1 cellular context compared by ENCODE assay signal in the genomic region with DNA sequence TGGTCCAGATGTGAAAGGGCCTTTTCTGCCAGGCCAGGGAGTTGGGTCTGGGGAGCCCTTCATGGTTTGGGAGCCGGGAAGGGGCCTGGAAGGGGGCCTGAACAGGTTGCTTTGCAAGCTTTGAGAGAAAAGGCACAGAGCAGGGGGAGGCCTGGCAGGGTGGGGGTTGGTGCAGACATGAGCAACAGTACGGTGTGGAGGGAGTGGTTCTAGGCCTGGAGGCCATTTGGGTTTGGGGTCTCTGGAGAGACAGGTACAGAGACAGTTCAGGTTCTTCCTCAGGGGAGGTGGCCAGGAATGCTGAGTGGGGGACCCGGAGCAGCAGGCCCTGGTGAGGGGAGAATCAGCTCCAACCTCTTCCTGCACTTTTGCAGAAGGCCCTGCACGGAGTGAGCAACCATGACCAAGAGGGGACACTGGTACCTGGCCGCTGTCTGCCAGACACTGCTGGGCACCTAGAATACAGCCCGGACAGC.
TF ChIP-seq lines count a peak whose summit lies in the region.

No MANE protein-coding gene starts in this region.

TF ChIP-seq in WTC11, 78 proteins besides CTCF, POLR2A, EP300 and RAD21 (continued from another document):
- TF ChIP-seq, protein P1, sequence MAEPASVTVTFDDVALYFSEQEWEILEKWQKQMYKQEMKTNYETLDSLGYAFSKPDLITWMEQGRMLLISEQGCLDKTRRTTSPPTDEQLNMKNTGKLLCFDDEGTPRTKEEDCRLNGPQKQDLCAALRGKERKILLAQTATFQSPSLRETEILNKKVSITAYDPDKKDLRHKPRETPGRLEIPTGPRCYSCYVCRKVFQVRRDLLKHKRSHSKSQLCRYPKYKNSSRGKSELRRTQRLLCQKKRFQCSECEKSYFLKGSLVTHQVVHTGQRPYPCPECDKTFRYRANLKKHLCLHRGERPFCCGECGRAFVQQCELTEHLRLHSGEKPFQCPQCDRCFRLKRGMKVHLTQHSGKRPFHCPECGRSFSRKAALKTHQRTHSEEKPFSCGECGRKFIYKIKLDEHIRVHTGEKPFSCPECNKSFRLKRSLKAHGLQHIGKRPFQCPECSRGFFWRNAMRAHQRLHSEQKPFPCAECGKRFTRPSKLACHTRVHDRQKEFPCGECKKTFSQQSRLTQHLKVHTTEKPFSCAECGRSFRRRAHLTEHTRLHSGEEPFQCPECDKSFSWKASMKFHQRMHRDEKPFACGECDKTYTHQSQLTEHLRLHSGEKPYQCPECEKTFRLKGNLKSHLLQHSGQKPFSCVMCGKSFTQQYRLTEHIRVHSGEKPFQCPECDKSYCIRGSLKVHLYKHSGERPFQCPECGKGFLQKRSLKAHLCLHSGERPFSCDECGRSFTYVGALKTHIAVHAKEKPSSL (CRISPR knock-in tag; conservative IDR thresholded peaks at IDR 0.05): no peak
- TF ChIP-seq, protein P2, sequence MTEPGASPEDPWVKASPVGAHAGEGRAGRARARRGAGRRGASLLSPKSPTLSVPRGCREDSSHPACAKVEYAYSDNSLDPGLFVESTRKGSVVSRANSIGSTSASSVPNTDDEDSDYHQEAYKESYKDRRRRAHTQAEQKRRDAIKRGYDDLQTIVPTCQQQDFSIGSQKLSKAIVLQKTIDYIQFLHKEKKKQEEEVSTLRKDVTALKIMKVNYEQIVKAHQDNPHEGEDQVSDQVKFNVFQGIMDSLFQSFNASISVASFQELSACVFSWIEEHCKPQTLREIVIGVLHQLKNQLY (CRISPR knock-in tag; IDR thresholded peaks at IDR 0.05): no peak
- TF ChIP-seq IRF1 (CRISPR knock-in tag; IDR thresholded peaks at IDR 0.05) (no peak), JAZF1 (CRISPR knock-in tag; IDR thresholded peaks at IDR 0.05) (no peak), ZNF138 (CRISPR knock-in tag; conservative IDR thresholded peaks at IDR 0.05) (no peak), PRRX2 (CRISPR knock-in tag; IDR thresholded peaks at IDR 0.05) (no peak)
